Comparison of ENCODE assay signal across 27 cellular contexts in the genomic region with DNA sequence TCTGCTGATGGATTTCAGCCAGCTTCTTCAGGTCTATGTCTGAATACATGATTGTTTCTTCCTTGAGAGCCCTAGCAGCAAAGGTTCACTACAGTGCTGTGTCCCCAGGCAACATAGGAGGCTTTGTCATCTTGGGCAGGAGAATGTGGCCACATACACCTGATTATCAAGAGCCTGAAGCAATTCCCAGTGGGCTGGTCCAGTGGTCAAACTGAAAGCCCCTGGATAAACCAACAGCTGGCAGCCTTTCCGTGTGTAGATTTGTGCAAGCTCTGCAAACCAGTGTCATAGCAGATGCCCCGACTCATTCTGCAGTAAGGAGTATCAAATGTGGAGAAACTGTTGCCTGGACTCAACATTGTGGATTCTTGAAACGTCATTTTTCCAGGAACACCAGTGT. TPM values are rescaled to one million over a fixed set of nuclear protein-coding genes. Genes with fewer than 3 reads are reported as not detected.
"Had no signal": no experiment of that assay in that cellular context is flagged by ENCODE, and none has a peak within 500 bp of the region (broad histone marks: within the 10 kb centered on the region; RNA-seq: fewer than 3 reads in every experiment).

No MANE protein-coding gene starts in this region.

- H3K27ac ChIP-seq: RWPE1, SJSA1, WERI-Rb-1 had no signal

- ATAC-seq: activated CD4-positive, alpha-beta T cell treated with anti-CD3 and anti-CD28 coated beads for 36 hours; activated T-helper 17 cell treated with anti-CD3 and anti-CD28 coated beads, Interleukin-2, amount 50 U/mL, for 72 hours; Panc1; T-cell had no signal

- H3K9me3 ChIP-seq: SJSA1 had no signal

- H3K36me3 ChIP-seq: SJSA1, WERI-Rb-1 had no signal

- H3K4me3 ChIP-seq: SJSA1 had no signal

- H3K27me3 ChIP-seq: SJSA1 had no signal

- DNase-seq: activated CD4-positive, alpha-beta memory T cell treated with anti-CD3 and anti-CD28 coated beads, Interleukin-2, amount 10 ng/mL, durations not matched to agents 7 days and 5 days; activated CD4-positive, alpha-beta T cell treated with anti-CD3 and anti-CD28 coated beads for 36 hours; activated CD4-positive, alpha-beta T cell treated with anti-CD3 and anti-CD28 coated beads, Interleukin-2, amount 50 U/mL, for 1 hour; activated gamma-delta T cell; activated naive CD4-positive, alpha-beta T cell treated with anti-CD3 and anti-CD28 coated beads for 36 hours; activated T-cell treated with anti-CD3 and anti-CD28 coated beads for 4 hours; activated T-cell treated with anti-CD3 and anti-CD28 coated beads, Interleukin-2, amount 50 U/mL, for 48 hours; cerebellar nuclear complex; Kasumi-1; KBM-7; NCI-H1092; NCI-H1417; NCI-H1930; NCI-H2171; NCI-H2227 treated with DMSO at 0.1 percent for 48 hours; NCI-H446 treated with DMSO at 0.1 percent for 48 hours; NCI-H524 treated with DMSO at 0.1 percent for 48 hours; NCI-H748 treated with DMSO at 0.1 percent for 48 hours; Right ventricle myocardium superior; T-cell; T-helper 2 cell; WERI-Rb-1 had no signal

RNA-seq across cellular contexts. Expression of a gene that starts 2.3 kb away (rescaled TPM):
- total RNA-seq: OCI-LY7 had no signal
